ENCODE assay signal across 1 cellular context in the genomic region with DNA sequence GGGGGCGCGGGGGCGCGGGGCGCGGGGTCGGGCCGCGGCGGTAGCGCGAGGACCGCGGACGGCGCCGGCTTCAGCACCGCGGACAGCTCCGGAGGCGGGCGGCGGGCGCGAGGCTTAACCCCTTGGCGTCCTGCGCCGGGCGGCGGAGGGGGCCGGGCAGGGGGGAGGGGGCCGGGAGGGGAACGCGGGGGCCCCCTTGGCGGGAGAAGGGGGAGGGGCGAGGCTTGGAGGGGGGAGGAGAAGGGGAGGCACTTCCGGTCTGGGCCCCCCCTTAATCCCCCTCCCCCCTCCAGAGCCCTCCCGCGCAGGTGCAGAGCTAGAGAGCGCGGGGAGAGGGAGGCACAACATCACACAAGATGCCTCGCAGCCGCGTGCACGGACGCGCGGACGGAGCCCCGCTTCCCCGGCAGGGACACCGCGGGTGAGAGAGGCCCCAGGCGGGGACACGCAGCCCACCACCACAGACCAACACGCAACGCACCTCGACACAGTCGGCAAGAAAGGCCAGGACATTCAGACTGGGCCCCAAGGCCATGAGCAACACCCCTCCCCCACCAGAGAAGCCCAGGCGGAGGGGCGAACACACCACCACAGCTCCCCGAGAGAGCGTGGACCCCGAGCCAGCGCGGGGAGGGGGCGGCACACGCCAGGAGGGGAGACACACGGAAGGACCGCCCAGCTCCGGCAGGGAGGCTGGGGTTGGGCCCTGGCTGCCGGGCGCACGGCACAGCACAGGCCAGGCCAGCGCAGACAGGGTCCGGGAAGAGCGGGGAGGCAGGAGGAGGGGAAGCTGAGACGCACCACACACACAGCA.
TF ChIP-seq lines count a peak whose summit lies in the region.

No MANE protein-coding gene starts in this region.

TF ChIP-seq in GM12878, 131 proteins besides CTCF, POLR2A, EP300 and RAD21:
- no peak for TF ChIP-seq CEBPB (IDR thresholded peaks at IDR 0.05; ENCODE audit: borderline replicate concordance in 1 of 2, low read depth in 2 of 2, low read length in 2 of 2)
- TF ChIP-seq, protein P1, sequence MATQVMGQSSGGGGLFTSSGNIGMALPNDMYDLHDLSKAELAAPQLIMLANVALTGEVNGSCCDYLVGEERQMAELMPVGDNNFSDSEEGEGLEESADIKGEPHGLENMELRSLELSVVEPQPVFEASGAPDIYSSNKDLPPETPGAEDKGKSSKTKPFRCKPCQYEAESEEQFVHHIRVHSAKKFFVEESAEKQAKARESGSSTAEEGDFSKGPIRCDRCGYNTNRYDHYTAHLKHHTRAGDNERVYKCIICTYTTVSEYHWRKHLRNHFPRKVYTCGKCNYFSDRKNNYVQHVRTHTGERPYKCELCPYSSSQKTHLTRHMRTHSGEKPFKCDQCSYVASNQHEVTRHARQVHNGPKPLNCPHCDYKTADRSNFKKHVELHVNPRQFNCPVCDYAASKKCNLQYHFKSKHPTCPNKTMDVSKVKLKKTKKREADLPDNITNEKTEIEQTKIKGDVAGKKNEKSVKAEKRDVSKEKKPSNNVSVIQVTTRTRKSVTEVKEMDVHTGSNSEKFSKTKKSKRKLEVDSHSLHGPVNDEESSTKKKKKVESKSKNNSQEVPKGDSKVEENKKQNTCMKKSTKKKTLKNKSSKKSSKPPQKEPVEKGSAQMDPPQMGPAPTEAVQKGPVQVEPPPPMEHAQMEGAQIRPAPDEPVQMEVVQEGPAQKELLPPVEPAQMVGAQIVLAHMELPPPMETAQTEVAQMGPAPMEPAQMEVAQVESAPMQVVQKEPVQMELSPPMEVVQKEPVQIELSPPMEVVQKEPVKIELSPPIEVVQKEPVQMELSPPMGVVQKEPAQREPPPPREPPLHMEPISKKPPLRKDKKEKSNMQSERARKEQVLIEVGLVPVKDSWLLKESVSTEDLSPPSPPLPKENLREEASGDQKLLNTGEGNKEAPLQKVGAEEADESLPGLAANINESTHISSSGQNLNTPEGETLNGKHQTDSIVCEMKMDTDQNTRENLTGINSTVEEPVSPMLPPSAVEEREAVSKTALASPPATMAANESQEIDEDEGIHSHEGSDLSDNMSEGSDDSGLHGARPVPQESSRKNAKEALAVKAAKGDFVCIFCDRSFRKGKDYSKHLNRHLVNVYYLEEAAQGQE (IDR thresholded peaks at IDR 0.05; ENCODE audit: low read depth, low read length): peak; percentile 65
TF ChIP-seq in GM12878: peak in this region for 1.
